Comparison of ENCODE assay signal across 18 cellular contexts in the genomic region with DNA sequence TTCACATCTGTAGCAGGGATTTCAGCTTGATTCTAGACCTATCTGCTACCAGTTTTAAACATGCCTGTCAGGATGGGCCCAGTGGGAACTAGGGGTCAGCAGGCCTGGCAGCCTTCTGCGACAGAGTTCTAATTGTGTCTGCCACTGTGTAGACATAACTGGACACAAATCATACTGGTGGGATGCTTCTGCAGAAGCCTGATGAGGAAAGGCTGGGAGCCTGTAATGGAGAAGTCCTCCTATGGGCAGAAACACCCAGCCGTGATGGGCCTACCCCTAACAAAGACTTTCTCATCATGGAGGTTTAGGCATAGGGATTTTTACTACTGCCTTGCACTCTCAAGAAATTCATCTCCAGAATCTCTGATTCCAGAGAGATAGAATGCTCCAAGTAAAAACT.
DNase-seq lines count a peak whose midpoint lies in the region; ATAC-seq, FAIRE-seq and TF ChIP-seq lines count a peak whose summit lies in the region.
"Had no signal": no experiment of that assay in that cellular context is flagged by ENCODE, and none has a peak within 500 bp of the region (broad histone marks: within the 10 kb centered on the region; RNA-seq: fewer than 3 reads in every experiment).

No MANE protein-coding gene starts in this region.

- TF ChIP-seq EP300 in GM12878 (IDR thresholded peaks at IDR 0.05; ENCODE audit: borderline replicate concordance in 1 of 2, control insufficient read depth in 1 of 2, low read depth in 2 of 2, low read length in 2 of 2) = no peak

- H3K4me3 ChIP-seq in GM12878 = no peak overlapping the region
- peak overlapping the region; percentile 32 for H3K4me3 ChIP-seq in smooth muscle cell
- H3K4me3 ChIP-seq: lower lobe of right lung, prostate gland, stomach had no signal

- no peaks in the 10 kb centered on the region for H3F3A ChIP-seq in smooth muscle cell (ENCODE audit: low read depth)

- H3K4me2 ChIP-seq in GM12878 (ENCODE audit: control insufficient read depth, insufficient read depth) (no peak overlapping the region), smooth muscle cell (peak overlapping the region; percentile 67)

- no TSS peak for BruUV-seq in GM12878 (replicated peaks; lab: Mats Ljungman, UMichigan)

- no peak for FAIRE-seq in GM12878 (lab: Jason Lieb, UNC)
- FAIRE-seq in urothelium cell line (lab: Jason Lieb, UNC) = no peak
- FAIRE-seq: endometrium had no signal

- peak; percentile 9 for ATAC-seq in HG03432 (IDR thresholded peaks at IDR 0.05; ENCODE audit: unreplicated experiment)
- no peak for ATAC-seq in GM12878
- no peak for ATAC-seq in HG03342 (IDR thresholded peaks at IDR 0.05; ENCODE audit: unreplicated experiment)
- ATAC-seq in GM21390 (IDR thresholded peaks at IDR 0.05; ENCODE audit: unreplicated experiment) = no peak
- ATAC-seq: Right ventricle myocardium inferior had no signal

- H3K4me1 ChIP-seq in GM12878 (ENCODE audit: control insufficient read depth, insufficient read depth, low read length) = no peaks in the 10 kb centered on the region
- peaks cover 13% of the 10 kb centered on the region for H3K4me1 ChIP-seq in smooth muscle cell (ENCODE audit: low read depth)
- H3K4me1 ChIP-seq: lower lobe of right lung, prostate gland had no signal

- H4K20me1 ChIP-seq in GM12878 (ENCODE audit: control insufficient read depth, insufficient read depth) = no peaks in the 10 kb centered on the region
- H4K20me1 ChIP-seq in smooth muscle cell (ENCODE audit: low read depth) = no peaks in the 10 kb centered on the region

- CTCF ChIA-PET in GM12878 (lab: Yijun Ruan, JAX) = interaction anchor here (0.9 to 1.1 kb wide), 2 partner anchors 10 to 13 kb away, joined by 3 read pairs; no protein-coding TSS in a partner anchor

- H3K9ac ChIP-seq in GM12878 (ENCODE audit: control insufficient read depth, insufficient read depth, low read length) = no peak overlapping the region
- no peak overlapping the region for H3K9ac ChIP-seq in smooth muscle cell (ENCODE audit: low read depth)

- SMC1A ChIA-PET in GM12878 (lab: Charles Lee; ENCODE audit: uncharacterized antibody, unreplicated experiment) = interaction anchor here (0.6 kb wide), 1 partner anchor 205 kb away, joined by 3 read pairs; no protein-coding TSS in a partner anchor

- TF ChIP-seq POLR2A in GM12878 (IDR thresholded peaks at IDR 0.05; ENCODE audit: low read depth, low read length) = no peak

- H3K27me3 ChIP-seq in GM12878 (replicated peaks in 1 of 2; ENCODE audit: control insufficient read depth in 2 of 2, insufficient read depth in 2 of 2, low read length in 1 of 2) (no peaks in the 10 kb centered on the region), smooth muscle cell (ENCODE audit: low read depth) (no peaks in the 10 kb centered on the region)
- H3K27me3 ChIP-seq: stomach had no signal

- POLR2A ChIA-PET in GM12878 (lab: Charles Lee) = no interaction called here

- RAD21 ChIA-PET in GM12878 (lab: Charles Lee; ENCODE audit: unreplicated experiment) = no interaction called here

- 96% methylated on average over 2 of the region's 2 CpGs for WGBS in GM12878 (ENCODE audit: insufficient coverage, insufficient replicate concordance, low lambda C conversion rate, missing lambda C conversion rate)
- WGBS in smooth muscle cell (ENCODE audit: low lambda C conversion rate) = 93% methylated on average over 2 of the region's 2 CpGs

- no peak for TF ChIP-seq CTCF in GM12878 (IDR thresholded peaks at IDR 0.05 in 2 of 3, conservative IDR thresholded peaks at IDR 0.05 in 1 of 3; ENCODE audit: control insufficient read depth in 2 of 3, extremely low read depth in 1 of 3, insufficient read depth in 1 of 3, low read depth in 3 of 3, low read length in 3 of 3)
- TF ChIP-seq CTCF in smooth muscle cell (IDR thresholded peaks at IDR 0.05; ENCODE audit: borderline replicate concordance, insufficient read depth, poor library complexity, severe bottlenecking) = no peak

- intact Hi-C loops in GM12878 (cut with micrococcal nuclease; ENCODE audit: unreplicated experiment) = no loop called here

- DNase-seq in DMS53 (lab: John Stamatoyannopoulos, UW) (peak; percentile 46), DMS53 treated with DMSO at 0.1 percent for 48 hours (lab: John Stamatoyannopoulos, UW; ENCODE audit: unreplicated experiment) (no peak), GM12878 (ENCODE audit: low read depth, low spot score) (no peak), smooth muscle cell (lab: John Stamatoyannopoulos, UW; ENCODE audit: unreplicated experiment) (no peak), urothelium cell line (ENCODE audit: low spot score) (no peak)
- DNase-seq: GF-D8, GOT3, NCI-H2081 treated with DMSO at 0.1 percent for 48 hours had no signal

- in situ Hi-C loops in GM12878 (cut with MboI) = no loop called here

- TF ChIP-seq RAD21 in GM12878 (IDR thresholded peaks at IDR 0.05; ENCODE audit: insufficient read depth, low read depth, low read length) = no peak

- H3K27ac ChIP-seq in GM12878 (ENCODE audit: control insufficient read depth, insufficient read depth) = no peak overlapping the region
- H3K27ac ChIP-seq in smooth muscle cell (ENCODE audit: low read depth) = no peak overlapping the region
- H3K27ac ChIP-seq: 22Rv1, HL-60, lower lobe of right lung, prostate gland, stomach had no signal

- H3K36me3 ChIP-seq in GM12878 (ENCODE audit: control insufficient read depth in 2 of 2, insufficient read depth in 2 of 2, low read length in 1 of 2) = no peaks in the 10 kb centered on the region
- no peaks in the 10 kb centered on the region for H3K36me3 ChIP-seq in smooth muscle cell (ENCODE audit: low read depth)
- H3K36me3 ChIP-seq: lower lobe of right lung, prostate gland, stomach had no signal

- H2AFZ ChIP-seq in GM12878 (ENCODE audit: control insufficient read depth, low read depth, low read length) (peak overlapping the region; percentile 33), smooth muscle cell (ENCODE audit: low read depth) (peak overlapping the region; percentile 83)

- H3K9me3 ChIP-seq in GM12878 (replicated peaks; ENCODE audit: control insufficient read depth, insufficient read depth, low read length) = no peaks in the 10 kb centered on the region
- H3K9me3 ChIP-seq in smooth muscle cell (replicated peaks; ENCODE audit: low read depth) = no peaks in the 10 kb centered on the region
- H3K9me3 ChIP-seq: lower lobe of right lung, prostate gland, stomach had no signal

- H3K79me2 ChIP-seq in GM12878 (ENCODE audit: control insufficient read depth, insufficient read depth, low read length) = no peaks in the 10 kb centered on the region
- no peaks in the 10 kb centered on the region for H3K79me2 ChIP-seq in smooth muscle cell (ENCODE audit: low read depth)

TF ChIP-seq in GM12878, 131 proteins besides CTCF, POLR2A, EP300 and RAD21:
- TF ChIP-seq PAX8 (IDR thresholded peaks at IDR 0.05) (no peak), MEF2A (IDR thresholded peaks at IDR 0.05; ENCODE audit: insufficient read depth, low read depth, low read length) (no peak), STAT3 (IDR thresholded peaks at IDR 0.05; ENCODE audit: low read depth, low read length) (no peak), NFXL1 (IDR thresholded peaks at IDR 0.05; ENCODE audit: borderline replicate concordance) (no peak), TARDBP (IDR thresholded peaks at IDR 0.05; ENCODE audit: borderline replicate concordance) (no peak), SIX5 (IDR thresholded peaks at IDR 0.05; ENCODE audit: low read depth, low read length, severe bottlenecking) (no peak), DPF2 (IDR thresholded peaks at IDR 0.05) (no peak), EZH2 (IDR thresholded peaks at IDR 0.05; ENCODE audit: borderline replicate concordance, control insufficient read depth, low read depth, low read length) (no peak), NFIC (IDR thresholded peaks at IDR 0.05; ENCODE audit: low read depth, low read length) (no peak), IRF4 (IDR thresholded peaks at IDR 0.05; ENCODE audit: low read depth, low read length) (no peak), ESRRA (IDR thresholded peaks at IDR 0.05; ENCODE audit: low read length) (no peak), ZNF622 (IDR thresholded peaks at IDR 0.05) (no peak), MEF2B (IDR thresholded peaks at IDR 0.05; ENCODE audit: partially characterized antibody, poor library complexity, severe bottlenecking) (no peak), JUND (IDR thresholded peaks at IDR 0.05; ENCODE audit: low read depth, low read length) (no peak), SUPT20H (IDR thresholded peaks at IDR 0.05; ENCODE audit: borderline replicate concordance, control insufficient read depth, low read depth, low read length) (no peak)
- TF ChIP-seq, protein P1, sequence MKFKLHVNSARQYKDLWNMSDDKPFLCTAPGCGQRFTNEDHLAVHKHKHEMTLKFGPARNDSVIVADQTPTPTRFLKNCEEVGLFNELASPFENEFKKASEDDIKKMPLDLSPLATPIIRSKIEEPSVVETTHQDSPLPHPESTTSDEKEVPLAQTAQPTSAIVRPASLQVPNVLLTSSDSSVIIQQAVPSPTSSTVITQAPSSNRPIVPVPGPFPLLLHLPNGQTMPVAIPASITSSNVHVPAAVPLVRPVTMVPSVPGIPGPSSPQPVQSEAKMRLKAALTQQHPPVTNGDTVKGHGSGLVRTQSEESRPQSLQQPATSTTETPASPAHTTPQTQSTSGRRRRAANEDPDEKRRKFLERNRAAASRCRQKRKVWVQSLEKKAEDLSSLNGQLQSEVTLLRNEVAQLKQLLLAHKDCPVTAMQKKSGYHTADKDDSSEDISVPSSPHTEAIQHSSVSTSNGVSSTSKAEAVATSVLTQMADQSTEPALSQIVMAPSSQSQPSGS (IDR thresholded peaks at IDR 0.05; ENCODE audit: low read length) = no peak
- TF ChIP-seq, protein P2, sequence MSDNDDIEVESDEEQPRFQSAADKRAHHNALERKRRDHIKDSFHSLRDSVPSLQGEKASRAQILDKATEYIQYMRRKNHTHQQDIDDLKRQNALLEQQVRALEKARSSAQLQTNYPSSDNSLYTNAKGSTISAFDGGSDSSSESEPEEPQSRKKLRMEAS (IDR thresholded peaks at IDR 0.05; ENCODE audit: low read depth, low read length) = no peak
- TF ChIP-seq, protein P3, sequence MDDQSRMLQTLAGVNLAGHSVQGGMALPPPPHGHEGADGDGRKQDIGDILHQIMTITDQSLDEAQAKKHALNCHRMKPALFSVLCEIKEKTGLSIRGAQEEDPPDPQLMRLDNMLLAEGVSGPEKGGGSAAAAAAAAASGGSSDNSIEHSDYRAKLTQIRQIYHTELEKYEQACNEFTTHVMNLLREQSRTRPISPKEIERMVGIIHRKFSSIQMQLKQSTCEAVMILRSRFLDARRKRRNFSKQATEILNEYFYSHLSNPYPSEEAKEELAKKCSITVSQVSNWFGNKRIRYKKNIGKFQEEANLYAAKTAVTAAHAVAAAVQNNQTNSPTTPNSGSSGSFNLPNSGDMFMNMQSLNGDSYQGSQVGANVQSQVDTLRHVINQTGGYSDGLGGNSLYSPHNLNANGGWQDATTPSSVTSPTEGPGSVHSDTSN (IDR thresholded peaks at IDR 0.05; ENCODE audit: insufficient replicate concordance, low read depth, low read length) = no peak
